In genomic region chr1:44819594-44820327, GRCh38 we compare ENCODE assay signal across 1 cellular context.
A peak's percentile ranks its signal among the peaks of the same experiment; 100 is the strongest.
TF ChIP-seq lines count a peak whose summit lies in the region.

No MANE protein-coding gene starts in this region.

TF ChIP-seq in HEK293, 187 proteins besides CTCF, POLR2A, EP300 and RAD21 (continued from another document and continues in another):
- TF ChIP-seq ZNF513 (tag by site-specific recombination; IDR thresholded peaks at IDR 0.05), result no peak
- TF ChIP-seq ZNF155 (tag by site-specific recombination; IDR thresholded peaks at IDR 0.05), result no peak
- no peak for TF ChIP-seq SETDB1 (IDR thresholded peaks at IDR 0.05; ENCODE audit: insufficient read length, low read length)
- no peak for TF ChIP-seq ZFP3 (tag by site-specific recombination; IDR thresholded peaks at IDR 0.05; ENCODE audit: low read depth)
- TF ChIP-seq ZNF626 (tag by site-specific recombination; IDR thresholded peaks at IDR 0.05), result no peak
- no peak for TF ChIP-seq ZBTB10 (tag by site-specific recombination; IDR thresholded peaks at IDR 0.05)
- TF ChIP-seq ZNF366 (tag by site-specific recombination; conservative IDR thresholded peaks at IDR 0.05), result peak; percentile 78
- peak; percentile 90 for TF ChIP-seq KLF10 (tag by site-specific recombination; IDR thresholded peaks at IDR 0.05)
- no peak for TF ChIP-seq GLI2 (tag by site-specific recombination; IDR thresholded peaks at IDR 0.05; ENCODE audit: borderline replicate concordance, low read depth)
- TF ChIP-seq TRIM28 (IDR thresholded peaks at IDR 0.05; ENCODE audit: borderline replicate concordance, low read length), result peak; percentile 96
- TF ChIP-seq TSHZ1 (tag by site-specific recombination; IDR thresholded peaks at IDR 0.05; ENCODE audit: borderline replicate concordance), result no peak
- no peak for TF ChIP-seq ZNF645 (tag by site-specific recombination; IDR thresholded peaks at IDR 0.05)
- no peak for TF ChIP-seq ZNF350 (tag by site-specific recombination; IDR thresholded peaks at IDR 0.05)
- TF ChIP-seq ZNF114 (tag by site-specific recombination; IDR thresholded peaks at IDR 0.05), result no peak
- TF ChIP-seq AEBP2 (tag by site-specific recombination; IDR thresholded peaks at IDR 0.05; ENCODE audit: borderline replicate concordance), result no peak
- TF ChIP-seq ZNF426 (tag by site-specific recombination; IDR thresholded peaks at IDR 0.05), result no peak
- TF ChIP-seq ZNF580 (tag by site-specific recombination; IDR thresholded peaks at IDR 0.05), result no peak
- peak; percentile 34; the same call in 1 of the 2 replicates for TF ChIP-seq PATZ1 (tag by site-specific recombination; IDR thresholded peaks at IDR 0.05)
- TF ChIP-seq ZNF23 (tag by site-specific recombination; IDR thresholded peaks at IDR 0.05; ENCODE audit: borderline replicate concordance), result no peak
- TF ChIP-seq ZNF768 (tag by site-specific recombination; IDR thresholded peaks at IDR 0.05), result no peak
- TF ChIP-seq ZBTB48 (tag by site-specific recombination; IDR thresholded peaks at IDR 0.05), result no peak
- TF ChIP-seq ZNF629 (tag by site-specific recombination; IDR thresholded peaks at IDR 0.05), result peak; percentile 79; the same call in 1 of the 2 replicates
- TF ChIP-seq ZNF280C (tag by site-specific recombination; IDR thresholded peaks at IDR 0.05), result no peak
- no peak for TF ChIP-seq FEZF1 (tag by site-specific recombination; IDR thresholded peaks at IDR 0.05)
- TF ChIP-seq ZNF561 (tag by site-specific recombination; IDR thresholded peaks at IDR 0.05; ENCODE audit: borderline replicate concordance), result no peak; the same call in 1 of the 2 replicates
- peak; percentile 91 for TF ChIP-seq ZBTB8A (tag by site-specific recombination; IDR thresholded peaks at IDR 0.05)
- no peak for TF ChIP-seq ZNF518A (tag by site-specific recombination; conservative IDR thresholded peaks at IDR 0.05; ENCODE audit: low read depth)
- no peak for TF ChIP-seq ZNF544 (tag by site-specific recombination; IDR thresholded peaks at IDR 0.05)
- no peak for TF ChIP-seq ZNF266 (tag by site-specific recombination; IDR thresholded peaks at IDR 0.05; ENCODE audit: low read depth)
- TF ChIP-seq ZNF677 (tag by site-specific recombination; IDR thresholded peaks at IDR 0.05), result no peak
- TF ChIP-seq ZSCAN18 (tag by site-specific recombination; IDR thresholded peaks at IDR 0.05), result no peak
- TF ChIP-seq ZNF488 (tag by site-specific recombination; IDR thresholded peaks at IDR 0.05), result no peak
- no peak for TF ChIP-seq GLIS2 (tag by site-specific recombination; IDR thresholded peaks at IDR 0.05)
